In the genomic region with DNA sequence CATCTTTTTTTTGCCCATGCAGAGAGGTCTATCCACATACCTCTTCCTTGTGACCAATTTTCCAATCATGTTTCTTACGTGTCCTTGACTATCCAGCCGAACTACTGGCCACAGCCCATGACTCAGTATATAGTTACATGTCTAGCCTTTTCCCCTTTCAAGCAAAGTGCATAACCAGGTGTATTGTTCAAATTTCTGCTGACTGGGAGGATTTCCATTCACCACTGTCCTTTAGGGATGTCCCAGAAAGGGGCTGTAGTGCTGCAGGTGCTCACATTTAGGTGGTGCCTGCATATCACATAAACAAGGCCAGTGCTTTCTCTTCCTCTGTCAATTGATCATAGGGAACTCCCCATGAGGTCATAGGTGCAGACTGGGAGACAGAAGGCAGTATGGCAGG, we compare ENCODE assay signal across 28 cellular contexts.
"Had no signal": no experiment of that assay in that cellular context is flagged by ENCODE, and none has a peak within 500 bp of the region (broad histone marks: within the 10 kb centered on the region; RNA-seq: fewer than 3 reads in every experiment).

No MANE protein-coding gene starts in this region.

- H3K27ac ChIP-seq: brain microvascular endothelial cell, gastrocnemius medialis, heart left ventricle, WERI-Rb-1 had no signal

- H3K36me3 ChIP-seq: brain microvascular endothelial cell, gastrocnemius medialis, heart left ventricle, WERI-Rb-1 had no signal

- H3K27me3 ChIP-seq: brain microvascular endothelial cell, gastrocnemius medialis, heart left ventricle had no signal

- H3K4me1 ChIP-seq: gastrocnemius medialis, heart left ventricle had no signal

- H3K9me3 ChIP-seq: gastrocnemius medialis had no signal

- H3K4me3 ChIP-seq: gastrocnemius medialis, heart left ventricle had no signal

- DNase-seq: activated B cell treated with CpG ODN at 0.5 μM for 24 hours; activated CD4-positive, alpha-beta T cell treated with anti-CD3 and anti-CD28 coated beads for 48 hours; activated CD4-positive, alpha-beta T cell treated with anti-CD3 and anti-CD28 coated beads, Interleukin-2, amount 50 U/mL, for 1 hour; activated CD4-positive, alpha-beta T cell treated with anti-CD3 and anti-CD28 coated beads, Interleukin-2, amount 50 U/mL, for 48 hours; activated CD8-positive, alpha-beta memory T cell treated with anti-CD3 and anti-CD28 coated beads for 24 hours; activated CD8-positive, alpha-beta T cell treated with anti-CD3 and anti-CD28 coated beads for 36 hours; activated effector memory CD4-positive, alpha-beta T cell treated with Interleukin-2 at 50 U/mL for 16 hours; activated gamma-delta T cell treated with Interleukin-2 at 50 U/mL for 16 hours; activated naive CD4-positive, alpha-beta T cell treated with anti-CD3 and anti-CD28 coated beads, Interleukin-2, amount 50 U/mL, for 16 hours; activated naive CD4-positive, alpha-beta T cell treated with Interleukin-2 at 50 U/mL for 16 hours; activated T-cell treated with anti-CD3 and anti-CD28 coated beads, Interleukin-2, amount 50 U/mL, for 4 hours; amniotic stem cell; anterior cingulate cortex; caudate nucleus; cortex of kidney; dermis blood vessel endothelial cell; effector CD4-positive, alpha-beta T cell; effector memory CD8-positive, alpha-beta T cell; gastrocnemius medialis; glutamatergic neuron; heart left ventricle; T-helper 9 cell; WERI-Rb-1 had no signal

- ATAC-seq: activated CD4-positive, CD25-positive, alpha-beta regulatory T cell treated with anti-CD3 and anti-CD28 coated beads, Interleukin-2, amount 50 U/mL, for 24 hours; activated CD8-positive, alpha-beta T cell treated with anti-CD3 and anti-CD28 coated beads for 36 hours; activated T-cell treated with anti-CD3 and anti-CD28 coated beads, Interleukin-2, amount 50 U/mL, for 4 hours; activated T-helper 17 cell treated with anti-CD3 and anti-CD28 coated beads, Interleukin-2, amount 50 U/mL, for 72 hours; effector memory CD8-positive, alpha-beta T cell; gastrocnemius medialis; heart left ventricle had no signal

- FAIRE-seq: astrocyte, colon had no signal
